ENCODE assay signal across 8 cellular contexts in the genomic region with DNA sequence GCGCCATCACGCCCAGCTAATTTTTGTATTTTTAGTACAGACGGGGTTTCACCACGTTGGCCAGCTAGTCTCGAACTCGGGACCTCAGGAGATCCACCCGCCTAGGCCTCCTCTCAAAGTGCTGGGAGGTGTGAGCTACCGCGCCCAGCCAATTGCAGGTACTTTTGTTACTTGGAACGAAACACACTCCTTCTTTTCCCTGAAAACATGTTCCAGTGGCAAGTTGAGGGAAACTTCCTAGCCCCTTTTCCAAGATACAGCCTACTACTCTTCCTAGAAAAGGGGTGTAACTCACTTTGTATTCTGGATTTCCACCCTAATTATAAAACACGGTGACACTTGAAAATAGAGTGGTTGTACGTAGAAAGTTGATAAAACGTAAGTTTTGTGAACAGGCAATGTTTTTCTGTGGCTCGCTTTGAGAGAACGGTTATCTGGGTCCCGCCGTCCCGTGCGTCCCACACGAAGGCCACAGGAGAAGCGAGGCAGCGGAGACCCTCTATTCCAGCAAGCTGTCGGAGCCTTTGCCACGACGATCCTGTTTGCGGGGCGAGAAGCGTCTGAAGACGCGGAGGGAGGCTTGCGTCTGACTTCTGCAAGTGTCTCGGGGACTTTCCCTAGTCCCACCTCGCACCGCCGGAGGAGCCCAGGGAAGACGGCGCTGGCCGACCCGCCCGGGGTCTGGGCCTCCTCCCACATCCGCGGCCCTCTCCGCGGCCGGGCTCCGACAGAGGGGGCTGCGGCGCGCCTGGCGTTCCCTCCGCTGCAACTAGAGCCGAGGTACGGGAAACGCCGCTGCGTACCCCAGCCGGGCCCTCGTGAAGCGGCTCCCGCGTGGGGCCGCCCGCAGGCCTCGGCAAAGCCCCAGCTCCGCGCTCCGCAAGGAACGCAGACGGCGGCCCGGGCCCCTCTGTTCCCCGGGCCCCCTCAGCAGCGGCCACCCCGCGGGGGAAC. TPM values are rescaled to one million over a fixed set of nuclear protein-coding genes. Genes with fewer than 3 reads are reported as not detected.
DNase-seq lines count a peak whose midpoint lies in the region; ATAC-seq and TF ChIP-seq lines count a peak whose summit lies in the region.

No MANE protein-coding gene starts in this region.

- WGBS in aorta, 2 donors = 6 to 7% methylated on average over 45 to 75 of the region's 75 CpGs

- no peaks in the 10 kb centered on the region for H3K9me3 Mint-ChIP-seq in progenitor cell of endocrine pancreas (ENCODE audit: low read depth)

- H3K27me3 Mint-ChIP-seq in progenitor cell of endocrine pancreas = no peaks in the 10 kb centered on the region

- H3K4me1 Mint-ChIP-seq in progenitor cell of endocrine pancreas (ENCODE audit: low read depth) = peaks cover 27% of the 10 kb centered on the region

- no peaks in the 10 kb centered on the region for H3K36me3 Mint-ChIP-seq in progenitor cell of endocrine pancreas (ENCODE audit: insufficient read depth)

- peak overlapping the region; percentile 96 for H3K27ac Mint-ChIP-seq in progenitor cell of endocrine pancreas

- peak overlapping the region in 1 of 2 donors; percentile 42 for H3K27ac ChIP-seq in aorta (ENCODE audit: low read depth in 1 of 2, low read length in 2 of 2)

- peak; percentile 67 for DNase-seq in GM10266 (ENCODE audit: extremely low spot score)
- peak; percentile 78 for DNase-seq in H7
- DNase-seq in NCI-H146 treated with DMSO at 0.1 percent for 48 hours (lab: John Stamatoyannopoulos, UW; ENCODE audit: unreplicated experiment) = peak; percentile 27
- DNase-seq in activated T-cell treated with anti-CD3 and anti-CD28 coated beads for 48 hours (ENCODE audit: low read depth) = peak; percentile 46
- DNase-seq in fibroblast of the aortic adventitia (ENCODE audit: low read depth) = no peak
- peak; percentile 49 for DNase-seq in progenitor cell of endocrine pancreas (ENCODE audit: low spot score, unreplicated experiment)
- peak in 1 of 2 donors; percentile 57 for DNase-seq in aorta
- no peak for DNase-seq in putamen (ENCODE audit: low spot score)

- peak overlapping the region; percentile 84 for H3K4me3 Mint-ChIP-seq in progenitor cell of endocrine pancreas (ENCODE audit: low read depth)

- peaks cover 3% of the 10 kb centered on the region for H3K36me3 ChIP-seq in H7 (replicated peaks; ENCODE audit: control insufficient read depth, insufficient read depth, low read length)
- no peaks in the 10 kb centered on the region for H3K36me3 ChIP-seq in aorta (ENCODE audit: control insufficient read depth in 1 of 2, insufficient read depth in 2 of 2, low read length in 1 of 2)

- H3K9me3 ChIP-seq in aorta (ENCODE audit: control insufficient read depth, low read length) = no peaks in the 10 kb centered on the region

- H3K4me3 ChIP-seq in H7 (ENCODE audit: insufficient read depth, low read depth, low read length) = peak overlapping the region; percentile 87
- H3K4me3 ChIP-seq in fibroblast of the aortic adventitia (ENCODE audit: low read depth, low read length) = peak overlapping the region; percentile 85
- peak overlapping the region; percentile 71 to 87 for H3K4me3 ChIP-seq in aorta (ENCODE audit: low read length in 2 of 2)

- H3K27me3 ChIP-seq in H7 (ENCODE audit: control insufficient read depth, insufficient read depth, low read length) (no peaks in the 10 kb centered on the region), aorta (ENCODE audit: control insufficient read depth in 1 of 2, insufficient read depth in 2 of 2, low read length in 1 of 2) (no peaks in the 10 kb centered on the region)

- ATAC-seq in aorta (ENCODE audit: low FRiP score) = peak; percentile 5

- TF ChIP-seq CTCF in GM10266 (IDR thresholded peaks at IDR 0.05; ENCODE audit: control insufficient read depth, insufficient read depth, low read depth, missing control alignments) (no peak), fibroblast of the aortic adventitia (IDR thresholded peaks at IDR 0.05; ENCODE audit: insufficient read depth, low read length) (no peak), progenitor cell of endocrine pancreas (IDR thresholded peaks at IDR 0.05; ENCODE audit: unreplicated experiment) (peak; percentile 33)

- intact Hi-C loops in aorta (cut with DNase I) = loop anchor here (2.0 to 5.0 kb wide), 2 partner anchors 43 to 48 kb away; no protein-coding TSS in a partner anchor

- H3K4me1 ChIP-seq in aorta (ENCODE audit: control insufficient read depth in 1 of 2, insufficient read depth in 2 of 2, low read length in 2 of 2) = no peaks in the 10 kb centered on the region

RNA-seq across cellular contexts. Expression of gene CDCA4, which starts 0.7 kb away (rescaled TPM):
- total RNA-seq in H7 (2014; rRNA removed; shearing (Covaris generic)) = 99.0 and 111 TPM in 2 replicates
- total RNA-seq in fibroblast of the aortic adventitia (ENCODE audit: low replicate concordance) (4.0 and 41.1 TPM in 2 replicates), progenitor cell of endocrine pancreas (21.5 and 22.9 TPM in 2 replicates), aorta (1 to 10 TPM; 4.1 to 5.9 TPM)
- 1 to 10 TPM; 3.0 to 3.7 TPM for polyA plus RNA-seq in aorta

RNA-seq across cellular contexts. Expression of gene CLBA1, which starts 34.5 kb away (rescaled TPM):
- total RNA-seq in H7 (2014; rRNA removed; shearing (Covaris generic)) = 3.5 and 3.7 TPM in 2 replicates
- 2.8 and 8.0 TPM in 2 replicates for total RNA-seq in fibroblast of the aortic adventitia (ENCODE audit: low replicate concordance)
- 20.1 and 20.8 TPM in 2 replicates for total RNA-seq in progenitor cell of endocrine pancreas
- 1 to 10 TPM; 2.6 to 5.1 TPM for total RNA-seq in aorta
- polyA plus RNA-seq in aorta = 10 to 100 TPM in 1 of 2 donors, 1 to 10 TPM in 1; 1.8 to 10.2 TPM

RNA-seq across cellular contexts. Expression of gene AHNAK2, which starts 42.0 kb away (rescaled TPM):
- total RNA-seq in H7 (2014; rRNA removed; shearing (Covaris generic)) = 2.0 and 2.3 TPM in 2 replicates
- total RNA-seq in fibroblast of the aortic adventitia (ENCODE audit: low replicate concordance) (78.4 and 164 TPM in 2 replicates), progenitor cell of endocrine pancreas (1.1 and 1.2 TPM in 2 replicates), aorta (10 to 100 TPM; 25.5 to 61.3 TPM)
- polyA plus RNA-seq in aorta = 10 to 100 TPM in 1 of 2 donors, 1 to 10 TPM in 1; 4.6 to 10.6 TPM

RNA-seq across cellular contexts. Expression of gene GPR132, which starts 45.1 kb away (rescaled TPM):
- total RNA-seq in H7 (2014; rRNA removed; shearing (Covaris generic)) = not detected in 2 replicates
- 0.09 and 0.16 TPM in 2 replicates for total RNA-seq in fibroblast of the aortic adventitia (ENCODE audit: low replicate concordance)
- total RNA-seq in progenitor cell of endocrine pancreas = 0.57 and 0.69 TPM in 2 replicates
- total RNA-seq in aorta = 1 to 10 TPM; 2.9 to 5.0 TPM
- 1 to 10 TPM in 1 of 2 donors, not detected in 1; 1.0 TPM for polyA plus RNA-seq in aorta

Comparison
In these comparisons a context has a peak if more than half of its experiments do, and no peak if none do; other contexts are left out.
1. DNase-seq: peak in GM10266 (single experiment), H7 (single experiment), NCI-H146 treated with DMSO at 0.1 percent for 48 hours (single experiment), activated T-cell treated with anti-CD3 and anti-CD28 coated beads for 48 hours (single experiment) and progenitor cell of endocrine pancreas (single experiment); none in fibroblast of the aortic adventitia (single experiment) and putamen (single experiment).
2. Peak in every context shown above with its lines, with median percentiles within 50 percentile points of each other: H3K4me3 ChIP-seq.